ENCODE assay signal across 1 cellular context in the genomic region with DNA sequence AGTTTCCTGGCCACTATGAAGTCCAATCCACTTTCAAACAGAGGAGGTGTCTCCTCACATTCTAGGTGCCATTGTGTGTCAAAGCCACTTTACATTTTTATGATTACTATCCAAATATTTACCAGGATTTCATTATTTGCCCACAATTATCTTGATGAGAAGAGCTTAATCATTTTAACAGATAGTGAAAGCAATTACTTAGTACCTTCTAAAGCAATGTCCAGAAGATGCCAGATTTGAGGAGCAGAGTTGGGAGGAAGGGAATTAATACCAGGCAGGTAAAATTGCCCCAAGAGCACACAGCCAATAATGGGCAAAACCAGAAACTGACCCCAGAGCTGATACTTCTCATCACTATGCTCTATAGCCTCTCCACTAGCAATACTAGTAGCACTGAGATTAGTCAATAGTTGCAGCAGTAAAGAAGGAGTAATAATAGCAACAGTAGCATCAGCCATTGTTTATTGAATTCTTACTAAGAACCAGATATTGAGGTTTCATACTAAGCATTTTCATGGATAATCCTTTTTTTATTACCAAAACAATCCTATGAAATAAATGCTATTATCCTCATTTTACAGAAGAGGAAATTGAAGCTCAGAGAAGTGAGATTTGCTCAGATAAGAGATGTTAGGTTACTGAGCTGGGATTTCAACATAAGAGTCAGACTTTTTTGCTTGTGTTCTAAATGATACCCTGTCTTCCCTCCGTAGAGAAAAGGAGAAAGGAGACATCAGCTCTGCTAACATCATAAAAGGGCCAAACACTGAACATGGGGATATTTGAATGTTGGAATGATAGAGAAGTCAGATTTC.
TF ChIP-seq lines count a peak whose summit lies in the region.

No MANE protein-coding gene starts in this region.

TF ChIP-seq in IMR-90, 13 proteins besides CTCF, POLR2A, EP300 and RAD21:
- TF ChIP-seq MAFK (IDR thresholded peaks at IDR 0.05; ENCODE audit: low read depth, low read length) (no peak), SMC3 (IDR thresholded peaks at IDR 0.05; ENCODE audit: low read depth, low read length) (no peak), BHLHE40 (IDR thresholded peaks at IDR 0.05; ENCODE audit: low read depth, low read length) (no peak), FOS (IDR thresholded peaks at IDR 0.05; ENCODE audit: low read depth, low read length) (no peak), CEBPB (IDR thresholded peaks at IDR 0.05; ENCODE audit: low read depth, low read length) (no peak), RCOR1 (IDR thresholded peaks at IDR 0.05; ENCODE audit: insufficient replicate concordance, low read length) (no peak), MXI1 (IDR thresholded peaks at IDR 0.05; ENCODE audit: borderline replicate concordance, low read depth, low read length) (no peak), MAZ (IDR thresholded peaks at IDR 0.05; ENCODE audit: borderline replicate concordance, low read depth, low read length) (no peak), RFX5 (IDR thresholded peaks at IDR 0.05; ENCODE audit: low read depth, low read length) (no peak), NFE2L2 (IDR thresholded peaks at IDR 0.05; ENCODE audit: low read depth, low read length) (no peak), CHD1 (IDR thresholded peaks at IDR 0.05; ENCODE audit: low read depth, low read length) (no peak)
- TF ChIP-seq, protein P1, sequence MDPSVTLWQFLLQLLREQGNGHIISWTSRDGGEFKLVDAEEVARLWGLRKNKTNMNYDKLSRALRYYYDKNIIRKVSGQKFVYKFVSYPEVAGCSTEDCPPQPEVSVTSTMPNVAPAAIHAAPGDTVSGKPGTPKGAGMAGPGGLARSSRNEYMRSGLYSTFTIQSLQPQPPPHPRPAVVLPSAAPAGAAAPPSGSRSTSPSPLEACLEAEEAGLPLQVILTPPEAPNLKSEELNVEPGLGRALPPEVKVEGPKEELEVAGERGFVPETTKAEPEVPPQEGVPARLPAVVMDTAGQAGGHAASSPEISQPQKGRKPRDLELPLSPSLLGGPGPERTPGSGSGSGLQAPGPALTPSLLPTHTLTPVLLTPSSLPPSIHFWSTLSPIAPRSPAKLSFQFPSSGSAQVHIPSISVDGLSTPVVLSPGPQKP (IDR thresholded peaks at IDR 0.05; ENCODE audit: borderline replicate concordance, low read depth, low read length) = no peak
- TF ChIP-seq, protein P2, sequence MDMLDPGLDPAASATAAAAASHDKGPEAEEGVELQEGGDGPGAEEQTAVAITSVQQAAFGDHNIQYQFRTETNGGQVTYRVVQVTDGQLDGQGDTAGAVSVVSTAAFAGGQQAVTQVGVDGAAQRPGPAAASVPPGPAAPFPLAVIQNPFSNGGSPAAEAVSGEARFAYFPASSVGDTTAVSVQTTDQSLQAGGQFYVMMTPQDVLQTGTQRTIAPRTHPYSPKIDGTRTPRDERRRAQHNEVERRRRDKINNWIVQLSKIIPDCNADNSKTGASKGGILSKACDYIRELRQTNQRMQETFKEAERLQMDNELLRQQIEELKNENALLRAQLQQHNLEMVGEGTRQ (IDR thresholded peaks at IDR 0.05; ENCODE audit: low read depth, low read length) = no peak
